12 cellular contexts compared by ENCODE assay signal in the genomic region with DNA sequence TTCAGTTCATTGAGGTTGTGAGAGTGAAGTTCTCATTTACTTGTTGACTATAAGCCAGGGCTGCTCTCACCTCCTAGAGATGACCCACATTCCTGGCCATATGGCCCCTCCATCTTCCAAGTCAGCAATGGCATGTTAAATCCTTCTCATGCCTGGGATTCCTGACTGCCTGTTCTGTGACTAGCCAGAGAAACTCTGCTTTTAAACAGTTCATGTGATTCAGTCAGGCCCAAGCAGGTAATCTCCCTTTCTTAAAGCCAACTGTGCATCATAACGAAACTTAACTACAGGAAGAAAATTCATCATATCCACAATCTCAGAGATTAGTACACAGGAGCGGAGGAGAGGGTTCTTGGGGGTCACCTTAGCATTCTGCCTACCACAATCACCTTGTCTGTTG. TPM values are rescaled to one million over a fixed set of nuclear protein-coding genes. Genes with fewer than 3 reads are reported as not detected.
DNase-seq lines count a peak whose midpoint lies in the region; ATAC-seq and TF ChIP-seq lines count a peak whose summit lies in the region.
"Had no signal": no experiment of that assay in that cellular context is flagged by ENCODE, and none has a peak within 500 bp of the region (broad histone marks: within the 10 kb centered on the region; RNA-seq: fewer than 3 reads in every experiment).

No MANE protein-coding gene starts in this region.

- peak overlapping the region; percentile 88 for H3K27ac Mint-ChIP-seq in activated naive CD4-positive, alpha-beta T cell treated with anti-CD3 and anti-CD28 coated beads, Interleukin-2, amount 10 ng/mL, durations not matched to agents 7 days and 5 days
- H3K27ac Mint-ChIP-seq in type B pancreatic cell (peak overlapping the region; percentile 11), HFFc6 (no peak overlapping the region)

- H3K4me3 ChIP-seq in left ventricle myocardium inferior = no peak overlapping the region

- H3K4me3 Mint-ChIP-seq in activated naive CD4-positive, alpha-beta T cell treated with anti-CD3 and anti-CD28 coated beads, Interleukin-2, amount 10 ng/mL, durations not matched to agents 7 days and 5 days = peak overlapping the region; percentile 52
- H3K4me3 Mint-ChIP-seq in type B pancreatic cell (no peak overlapping the region), HFFc6 (no peak overlapping the region)

- intact Hi-C loops in left ventricle myocardium inferior (cut with micrococcal nuclease) = no loop called here

- H3K9me3 Mint-ChIP-seq in activated naive CD4-positive, alpha-beta T cell treated with anti-CD3 and anti-CD28 coated beads, Interleukin-2, amount 10 ng/mL, durations not matched to agents 7 days and 5 days = no peaks in the 10 kb centered on the region
- H3K9me3 Mint-ChIP-seq in type B pancreatic cell = peaks cover 7% of the 10 kb centered on the region
- H3K9me3 Mint-ChIP-seq in HFFc6 = peaks cover 8% of the 10 kb centered on the region

- H3K27me3 ChIP-seq in left ventricle myocardium inferior (ENCODE audit: low read depth) = no peaks in the 10 kb centered on the region

- DNase-seq in activated naive CD4-positive, alpha-beta T cell treated with anti-CD3 and anti-CD28 coated beads, Interleukin-2, amount 10 ng/mL, durations not matched to agents 7 days and 5 days = no peak
- DNase-seq in activated naive CD4-positive, alpha-beta T cell treated with anti-CD3 and anti-CD28 coated beads, Interleukin-2, amount 50 U/mL, for 16 hours = no peak
- DNase-seq in amniotic epithelial cell (ENCODE audit: low read depth) = peak; percentile 80
- DNase-seq in type B pancreatic cell (ENCODE audit: extremely low spot score, unreplicated experiment) = no peak
- no peak for DNase-seq in left ventricle myocardium inferior
- DNase-seq in HFFc6 = no peak
- DNase-seq in Kasumi-1 (lab: John Stamatoyannopoulos, UW) = no peak
- DNase-seq: mesenchymal stem cell; stimulated activated CD8-positive, alpha-beta memory T cell treated with anti-CD3 and anti-CD28 coated beads, Interleukin-4, amount 100 ng/mL, for 48 hours had no signal

- peak; percentile 17 for ATAC-seq in HG03175 (IDR thresholded peaks at IDR 0.05; ENCODE audit: unreplicated experiment)
- ATAC-seq: activated CD4-positive, CD25-positive, alpha-beta regulatory T cell treated with anti-CD3 and anti-CD28 coated beads, Interleukin-2, amount 50 U/mL, for 24 hours had no signal

- CTCF ChIA-PET in activated naive CD4-positive, alpha-beta T cell treated with anti-CD3 and anti-CD28 coated beads, Interleukin-2, amount 10 ng/mL, durations not matched to agents 7 days and 5 days (lab: Charles Lee) = interaction anchor here (1.0 kb wide), 1 partner anchor 69 kb away, joined by 4 read pairs; no protein-coding TSS in a partner anchor

- H3K27ac ChIP-seq in left ventricle myocardium inferior (replicated peaks) = no peak overlapping the region
- H3K27ac ChIP-seq: parathyroid adenoma had no signal

- H3K36me3 ChIP-seq in left ventricle myocardium inferior = peaks cover 5% of the 10 kb centered on the region

- H3K4me1 Mint-ChIP-seq in activated naive CD4-positive, alpha-beta T cell treated with anti-CD3 and anti-CD28 coated beads, Interleukin-2, amount 10 ng/mL, durations not matched to agents 7 days and 5 days = peaks cover 92% of the 10 kb centered on the region
- peaks cover 12% of the 10 kb centered on the region for H3K4me1 Mint-ChIP-seq in type B pancreatic cell (ENCODE audit: unreplicated experiment)
- peaks cover 33% of the 10 kb centered on the region for H3K4me1 Mint-ChIP-seq in HFFc6 (ENCODE audit: low read depth)

- no peaks in the 10 kb centered on the region for H3K27me3 Mint-ChIP-seq in activated naive CD4-positive, alpha-beta T cell treated with anti-CD3 and anti-CD28 coated beads, Interleukin-2, amount 10 ng/mL, durations not matched to agents 7 days and 5 days
- H3K27me3 Mint-ChIP-seq in type B pancreatic cell = peaks cover 8% of the 10 kb centered on the region
- no peaks in the 10 kb centered on the region for H3K27me3 Mint-ChIP-seq in HFFc6 (ENCODE audit: insufficient read depth)

- no peak for TF ChIP-seq CTCF in type B pancreatic cell (conservative IDR thresholded peaks at IDR 0.05)
- no peak for TF ChIP-seq CTCF in left ventricle myocardium inferior (IDR thresholded peaks at IDR 0.05; ENCODE audit: borderline replicate concordance)
- TF ChIP-seq CTCF in HFFc6 (IDR thresholded peaks at IDR 0.05) = no peak

- H3K9me3 ChIP-seq in left ventricle myocardium inferior (replicated peaks) = peaks cover 4% of the 10 kb centered on the region

- H3K36me3 Mint-ChIP-seq in activated naive CD4-positive, alpha-beta T cell treated with anti-CD3 and anti-CD28 coated beads, Interleukin-2, amount 10 ng/mL, durations not matched to agents 7 days and 5 days = peaks cover 69% of the 10 kb centered on the region
- H3K36me3 Mint-ChIP-seq in type B pancreatic cell (no peaks in the 10 kb centered on the region), HFFc6 (ENCODE audit: low read depth) (peaks cover 36% of the 10 kb centered on the region)

- H3K4me1 ChIP-seq in left ventricle myocardium inferior = peaks cover 23% of the 10 kb centered on the region

RNA-seq across cellular contexts. Expression of gene DPP4, which starts 11.5 kb away (rescaled TPM):
- total RNA-seq in type B pancreatic cell (ENCODE audit: low replicate concordance) = 55.9 and 89.4 TPM in 2 replicates
- 4.4 TPM for total RNA-seq in left ventricle myocardium inferior
- 10 to 100 TPM; 30.7 to 44.1 (median 36.4) TPM for total RNA-seq in HFFc6 (2021; fragmentation: NEBNext Ultra II Directional; extraction: Animal tissue kit (Norgen Biotek cat#: 25700))
